22 cellular contexts compared by ENCODE assay signal in genomic region chr1:226492738-226493137, GRCh38. TPM values are rescaled to one million over a fixed set of nuclear protein-coding genes. Genes with fewer than 3 reads are reported as not detected.
A peak's percentile ranks its signal among the peaks of the same experiment; 100 is the strongest.
DNase-seq lines count a peak whose midpoint lies in the region; ATAC-seq, FAIRE-seq and TF ChIP-seq lines count a peak whose summit lies in the region.
"Had no signal": no experiment of that assay in that cellular context is flagged by ENCODE, and none has a peak within 500 bp of the region (broad histone marks: within the 10 kb centered on the region; RNA-seq: fewer than 3 reads in every experiment).

No MANE protein-coding gene starts in this region.

- H3K4me1 ChIP-seq in HEK293 (ENCODE audit: control insufficient read depth, insufficient read depth, low read length) (0 out of 2 replicates have a peak, but pooled peaks cover 3% of the 10 kb centered on the region), K562 (replicated peaks in 1 of 2; ENCODE audit: control insufficient read depth in 2 of 2, insufficient read depth in 2 of 2, low read length in 2 of 2) (no peaks in the 10 kb centered on the region), osteoblast (ENCODE audit: insufficient read depth, low read length) (no peaks in the 10 kb centered on the region)
- H3K4me1 ChIP-seq: BE2C had no signal

- no peaks in the 10 kb centered on the region for H3K9me3 ChIP-seq in HEK293 (ENCODE audit: control insufficient read depth, insufficient read depth, low read depth, low read length)
- no peaks in the 10 kb centered on the region for H3K9me3 ChIP-seq in K562 (replicated peaks; ENCODE audit: control insufficient read depth, insufficient read depth, low read depth, low read length)
- no peaks in the 10 kb centered on the region for H3K9me3 ChIP-seq in osteoblast (ENCODE audit: low read depth, low read length)
- H3K9me3 ChIP-seq: BE2C, BLaER1 had no signal

- BruUV-seq in K562 (replicated peaks; lab: Mats Ljungman, UMichigan), result no TSS peak

- H4K20me1 ChIP-seq in K562 (replicated peaks; ENCODE audit: control insufficient read depth, insufficient read depth, low read length) (peaks cover 7% of the 10 kb centered on the region; the same call in 1 of the 2 replicates), osteoblast (ENCODE audit: insufficient read depth, low read length) (no peaks in the 10 kb centered on the region)
- H4K20me1 ChIP-seq: BLaER1 had no signal

- no peaks in the 10 kb centered on the region for H3K9me1 ChIP-seq in K562 (ENCODE audit: control insufficient read depth, insufficient read depth, low read length)

- in situ Hi-C loops in K562 (cut with MboI), result no loop called here

- H3K36me3 ChIP-seq in HEK293 (ENCODE audit: control insufficient read depth in 2 of 2, insufficient read depth in 1 of 2, low read length in 2 of 2), result no peaks in the 10 kb centered on the region
- H3K36me3 ChIP-seq in K562 (ENCODE audit: control insufficient read depth, insufficient read depth, low read length), result no peaks in the 10 kb centered on the region
- H3K36me3 ChIP-seq in osteoblast (ENCODE audit: insufficient read depth, low read length), result no peaks in the 10 kb centered on the region
- H3K36me3 ChIP-seq: BE2C, BLaER1 had no signal

- H3K79me2 ChIP-seq in K562 (ENCODE audit: control insufficient read depth, insufficient read depth, low read length) (no peaks in the 10 kb centered on the region), osteoblast (ENCODE audit: insufficient read depth, low read length) (no peaks in the 10 kb centered on the region)

- H3K4me2 ChIP-seq in K562 (ENCODE audit: insufficient read depth, low read length) (no peak overlapping the region), osteoblast (ENCODE audit: insufficient read depth, low read length) (no peak overlapping the region)
- H3K4me2 ChIP-seq: BLaER1 had no signal

- peaks cover 60 to 86% of the 10 kb centered on the region in 2 experiments for H3K27me3 ChIP-seq in K562 (ENCODE audit: control insufficient read depth in 2 of 2, insufficient read depth in 2 of 2, low read length in 2 of 2)
- H3K27me3 ChIP-seq in osteoblast (ENCODE audit: insufficient read depth, low read length), result no peaks in the 10 kb centered on the region
- H3K27me3 ChIP-seq: BE2C, BLaER1 had no signal

- TF ChIP-seq EP300 in K562 (IDR thresholded peaks at IDR 0.05; ENCODE audit: low read length), result no peak

- no peak for ATAC-seq in K562

- H3K9ac ChIP-seq in K562 (ENCODE audit: insufficient read depth in 1 of 2, low read depth in 2 of 2, low read length in 2 of 2), result no peak overlapping the region
- H3K9ac ChIP-seq: BLaER1 had no signal

- intact Hi-C loops in K562 (cut with micrococcal nuclease), result no loop called here

- POLR2A ChIA-PET in HEK293 (lab: Yijun Ruan, JAX), result no interaction called here
- POLR2A ChIA-PET in K562 (lab: Yijun Ruan, JAX), result no interaction called here

- H2AFZ ChIP-seq in K562 (ENCODE audit: low read depth, low read length) (no peak overlapping the region), osteoblast (ENCODE audit: low read length) (no peak overlapping the region)

- peak; percentile 58 for FAIRE-seq in D721Med (lab: Jason Lieb, UNC)
- FAIRE-seq in K562 (lab: Jason Lieb, UNC), result no peak
- FAIRE-seq: A204.1, G401.6, GM12891, GM19239 had no signal

- TF ChIP-seq CTCF in D721Med (IDR thresholded peaks at IDR 0.05; ENCODE audit: insufficient read depth, missing control alignments) (no peak), HEK293 (tag by site-specific recombination; IDR thresholded peaks at IDR 0.05) (no peak), K562 (IDR thresholded peaks at IDR 0.05 in 2 of 3, conservative IDR thresholded peaks at IDR 0.05 in 1 of 3; ENCODE audit: insufficient read depth in 2 of 3, low read depth in 1 of 3, low read length in 3 of 3) (no peak), osteoblast (IDR thresholded peaks at IDR 0.05; ENCODE audit: extremely low read depth, low read depth, low read length) (no peak)

- H3K27ac ChIP-seq in HEK293 (ENCODE audit: extremely low read depth, low read depth, low read length), result no peak overlapping the region
- no peak overlapping the region for H3K27ac ChIP-seq in K562 (ENCODE audit: extremely low read depth, low read depth, low read length)
- H3K27ac ChIP-seq in osteoblast (ENCODE audit: low read depth, low read length), result no peak overlapping the region
- H3K27ac ChIP-seq in caudate nucleus (ENCODE audit: low read depth, low read length), result no peak overlapping the region
- H3K27ac ChIP-seq: BLaER1 had no signal

- WGBS in K562 (ENCODE audit: insufficient coverage, low coverage, missing lambda C conversion rate), result 7% methylated on average over 1 of the region's 1 CpG

- DNase-seq in D721Med (ENCODE audit: insufficient read length, low spot score) (no peak), K562 (ENCODE audit: extremely low read depth in 1 of 4, low spot score in 3 of 4) (no peak), osteoblast (ENCODE audit: insufficient read length, low spot score, missing footprints) (no peak), caudate nucleus (lab: John Stamatoyannopoulos, UW) (no peak)
- DNase-seq: 8988T; ACHN; BE2C; C1 segment of cervical spinal cord; CD4-positive, alpha-beta memory T cell; CD4-positive, CD25-positive, alpha-beta regulatory T cell; CD8-positive, alpha-beta memory T cell; COR-L47; DMS79 treated with DMSO at 0.1 percent for 48 hours; GF-D8 had no signal

- CTCF ChIA-PET in HEK293 (lab: Yijun Ruan, JAX), result interaction anchor here (0.9 kb wide), 1 partner anchor 35 kb away, joined by 3 read pairs; no protein-coding TSS in a partner anchor
- CTCF ChIA-PET in K562 (lab: Yijun Ruan, JAX; ENCODE audit: low intra/inter-chr PET ratio), result no interaction called here

- H3K4me3 ChIP-seq in HEK293 (ENCODE audit: low read depth, low read length), result no peak overlapping the region
- H3K4me3 ChIP-seq in K562, result no peak overlapping the region
- no peak overlapping the region for H3K4me3 ChIP-seq in osteoblast (ENCODE audit: insufficient read depth, low read length)
- H3K4me3 ChIP-seq: BLaER1 had no signal

- no peak for TF ChIP-seq POLR2A in K562 (conservative IDR thresholded peaks at IDR 0.05)

- no peak for TF ChIP-seq RAD21 in K562 (CRISPR knock-in tag; conservative IDR thresholded peaks at IDR 0.05 in 1 of 2, IDR thresholded peaks at IDR 0.05 in 1 of 2)

TF ChIP-seq in HEK293, 187 proteins besides CTCF, POLR2A, EP300 and RAD21 (continues in another document):
- TF ChIP-seq ZNF768 (tag by site-specific recombination; IDR thresholded peaks at IDR 0.05), result no peak
- TF ChIP-seq SALL2 (tag by site-specific recombination; IDR thresholded peaks at IDR 0.05; ENCODE audit: borderline replicate concordance), result no peak
- no peak for TF ChIP-seq ZNF626 (tag by site-specific recombination; IDR thresholded peaks at IDR 0.05)
- TF ChIP-seq ZBTB44 (tag by site-specific recombination; IDR thresholded peaks at IDR 0.05), result no peak

TF ChIP-seq in K562, 482 proteins besides CTCF, POLR2A, EP300 and RAD21:
- peak; percentile 55 for TF ChIP-seq ATF3 (IDR thresholded peaks at IDR 0.05)
- TF ChIP-seq ATF3 (CRISPR knock-in tag; conservative IDR thresholded peaks at IDR 0.05), result no peak
- TF ChIP-seq TAF15 (IDR thresholded peaks at IDR 0.05; ENCODE audit: low read depth, low read length), result no peak
TF ChIP-seq in K562: peak in this region for 1.

RNA-seq across cellular contexts. Expression of gene STUM, which starts 55.8 kb away (rescaled TPM):
- total RNA-seq in K562 (2011; cell fraction: chromatin; rRNA removed; ENCODE audit: low replicate concordance), result not detected in 2 replicates
- total RNA-seq in K562 (2011; cell fraction: nucleolus; rRNA removed), result not detected in 2 replicates
- total RNA-seq in K562 (2011; cell fraction: nucleoplasm; rRNA removed), result not detected in 2 replicates
- total RNA-seq in K562 (2014; rRNA removed) (not detected in 2 replicates), K562 (2014; rRNA removed; fragmentation: Illumina TruSeq; extraction: Trizol) (not detected in 2 replicates), K562 (2015; rRNA removed; fragmentation: Illumina TruSeq; extraction: Trizol) (not detected in 2 replicates), K562 (2021) (not detected in 2 replicates), osteoblast (under 0.01 TPM in 1 of 2 replicates, not detected in the other)
- polyA plus RNA-seq in K562 (2011; rRNA removed) (not detected in 2 replicates), K562 (2014; fragmentation: Illumina TruSeq; extraction: Trizol) (not detected in 2 replicates), K562 (2014; fragmentation: Nextera tagmentation; extraction: Ambion mirVana) (not detected), K562 (2014; rRNA removed) (not detected in 2 replicates)
- not detected in 2 replicates for polyA plus RNA-seq in K562 (2011; cell fraction: cytosol; rRNA removed)
- polyA plus RNA-seq in K562 (2011; cell fraction: nucleus; rRNA removed), result not detected in 2 replicates
- polyA plus RNA-seq in K562 (2012), result not detected in 2 replicates
- polyA minus RNA-seq in K562 (2011; rRNA and poly(A)+ RNA removed), result not detected in 2 replicates
- polyA minus RNA-seq in K562 (2011; cell fraction: cytosol; rRNA and poly(A)+ RNA removed), result not detected in 2 replicates
- polyA minus RNA-seq in K562 (2011; cell fraction: nucleus; rRNA and poly(A)+ RNA removed), result not detected in 2 replicates
- total RNA-seq: CD4-positive, alpha-beta memory T cell; CD4-positive, CD25-positive, alpha-beta regulatory T cell; CD8-positive, alpha-beta memory T cell had no signal
- polyA plus RNA-seq: AG04450, CD14-positive monocyte had no signal
